Comparison of ENCODE assay signal across 14 cellular contexts in the genomic region with DNA sequence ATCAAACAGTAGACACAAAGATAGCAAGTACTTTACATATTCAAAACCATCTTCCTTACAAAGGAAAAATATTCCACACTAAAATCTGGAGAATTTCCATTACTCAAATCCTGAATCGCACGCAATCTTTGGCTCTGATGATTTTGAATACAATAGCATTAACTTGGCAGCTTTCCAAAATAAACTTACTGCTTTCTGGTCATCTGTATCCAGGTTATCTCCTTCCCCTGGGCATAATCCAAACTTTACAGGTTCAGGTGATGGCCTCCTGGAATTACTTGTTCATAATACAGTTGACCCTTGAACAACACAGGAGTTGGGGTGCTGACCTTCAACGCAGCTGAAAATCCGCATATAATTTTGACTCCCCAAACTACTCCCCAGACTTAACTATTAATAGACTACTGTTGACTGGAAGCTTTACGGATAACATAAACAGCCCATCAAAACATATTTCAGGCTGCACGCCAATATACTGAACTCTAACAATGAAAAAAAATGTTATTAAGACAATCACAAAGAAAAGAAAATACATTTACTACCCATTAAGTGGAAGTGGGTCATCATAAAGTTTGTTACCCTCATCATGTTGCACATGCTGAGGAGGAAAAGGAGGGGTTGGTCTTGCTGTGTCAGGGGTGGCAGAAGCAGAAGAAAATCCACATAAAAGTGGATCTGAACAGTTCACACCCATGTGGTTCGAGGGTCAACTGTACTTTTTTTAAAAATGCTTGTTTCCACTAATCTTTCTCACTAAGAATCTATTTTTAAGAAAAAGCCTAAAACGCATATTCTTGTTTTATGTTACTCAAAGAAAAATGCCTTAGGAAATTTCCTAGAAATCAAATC.
DNase-seq lines count a peak whose midpoint lies in the region; TF ChIP-seq lines count a peak whose summit lies in the region.
"Had no signal": no experiment of that assay in that cellular context is flagged by ENCODE, and none has a peak within 500 bp of the region (broad histone marks: within the 10 kb centered on the region; RNA-seq: fewer than 3 reads in every experiment).

No MANE protein-coding gene starts in this region.

- H3K4me2 ChIP-seq in MM.1S (ENCODE audit: low read depth, low read length): no peak overlapping the region

- H3K9me2 ChIP-seq in MM.1S (replicated peaks; ENCODE audit: insufficient read depth, low read length): no peaks in the 10 kb centered on the region

- H3K4me3 ChIP-seq in ACC112 (ENCODE audit: low read depth, low read length) (no peak overlapping the region), MM.1S (ENCODE audit: low read length) (no peak overlapping the region)
- H3K4me3 ChIP-seq: transverse colon had no signal

- TF ChIP-seq CTCF in MM.1S (IDR thresholded peaks at IDR 0.05; ENCODE audit: low read length): no peak

- no peaks in the 10 kb centered on the region for H3K36me3 ChIP-seq in ACC112 (ENCODE audit: insufficient read depth, low read length)
- H3K36me3 ChIP-seq in MM.1S (replicated peaks; ENCODE audit: insufficient read depth, low read length): no peaks in the 10 kb centered on the region
- H3K36me3 ChIP-seq: transverse colon had no signal

- H2AFZ ChIP-seq in ACC112 (ENCODE audit: low read length, unreplicated experiment) (no peak overlapping the region), MM.1S (ENCODE audit: low read length) (no peak overlapping the region)

- no peak overlapping the region for H3K9ac ChIP-seq in MM.1S (ENCODE audit: low read length)

- DNase-seq in NCI-H1417 treated with DMSO at 0.1 percent for 48 hours (lab: John Stamatoyannopoulos, UW): peak; percentile 51
- peak; percentile 66 to 75 for DNase-seq in SHP77 (lab: John Stamatoyannopoulos, UW)
- DNase-seq in glomerular visceral epithelial cell (ENCODE audit: extremely low spot score): peak; percentile 38
- no peak for DNase-seq in activated CD8-positive, alpha-beta memory T cell treated with anti-CD3 and anti-CD28 coated beads, Interleukin-2, amount 50 U/mL, for 4 hours
- DNase-seq in stimulated activated CD4-positive, alpha-beta T cell treated with anti-CD3 and anti-CD28 coated beads, Interleukin-4, amount 100 ng/mL, for 24 hours: no peak
- no peak for DNase-seq in MM.1S
- DNase-seq in NOMO-1 treated with dmso at 0.1 percent for 144 hours (lab: John Stamatoyannopoulos, UW; ENCODE audit: unreplicated experiment): no peak
- DNase-seq: activated CD8-positive, alpha-beta T cell treated with anti-CD3 and anti-CD28 coated beads for 36 hours; activated naive CD8-positive, alpha-beta T cell treated with anti-CD3 and anti-CD28 coated beads, Interleukin-2, amount 10 ng/mL, durations not matched to agents 7 days and 5 days; MV-4-11; occipital lobe; transverse colon had no signal

- peak overlapping the region; percentile 23; the same call in 1 of the 2 replicates for H3K27ac ChIP-seq in ACC112 (ENCODE audit: low read depth, low read length)
- H3K27ac ChIP-seq in MM.1S (ENCODE audit: low read length): no peak overlapping the region
- H3K27ac ChIP-seq: epithelial cell of prostate had no signal

- H3K9me3 ChIP-seq in MM.1S (replicated peaks; ENCODE audit: insufficient read depth, low read length): no peaks in the 10 kb centered on the region
- H3K9me3 ChIP-seq: transverse colon had no signal

- peaks cover 64% of the 10 kb centered on the region for H3K4me1 ChIP-seq in ACC112 (ENCODE audit: control insufficient read depth, insufficient read depth, low read length, unreplicated experiment)
- H3K4me1 ChIP-seq in MM.1S (ENCODE audit: low read length): no peaks in the 10 kb centered on the region

- 0 out of 2 replicates have a peak, but pooled peaks cover 1% of the 10 kb centered on the region for H3F3A ChIP-seq in MM.1S (ENCODE audit: insufficient read depth, low read length)

- no peaks in the 10 kb centered on the region for H4K20me1 ChIP-seq in MM.1S (ENCODE audit: insufficient read depth, low read length)

- no peaks in the 10 kb centered on the region for H3K27me3 ChIP-seq in ACC112 (ENCODE audit: insufficient read depth, low read length)
- H3K27me3 ChIP-seq in MM.1S (replicated peaks; ENCODE audit: insufficient read depth, low read length): no peaks in the 10 kb centered on the region
- H3K27me3 ChIP-seq: transverse colon had no signal

- peaks cover 71% of the 10 kb centered on the region for H3K79me2 ChIP-seq in ACC112 (ENCODE audit: control insufficient read depth, insufficient read depth, low read length, unreplicated experiment)
- H3K79me2 ChIP-seq in MM.1S (ENCODE audit: low read length): peaks cover 9% of the 10 kb centered on the region; the same call in 1 of the 2 replicates

Comparison
In these comparisons a context has a peak if more than half of its experiments do, and no peak if none do; other contexts are left out.
1. DNase-seq: peak in NCI-H1417 treated with DMSO at 0.1 percent for 48 hours (single experiment), SHP77 (2 of 2) and glomerular visceral epithelial cell (single experiment); none in activated CD8-positive, alpha-beta memory T cell treated with anti-CD3 and anti-CD28 coated beads, Interleukin-2, amount 50 U/mL, for 4 hours (single experiment), stimulated activated CD4-positive, alpha-beta T cell treated with anti-CD3 and anti-CD28 coated beads, Interleukin-4, amount 100 ng/mL, for 24 hours (single experiment), MM.1S (single experiment) and NOMO-1 treated with dmso at 0.1 percent for 144 hours (single experiment).